In the genomic region with DNA sequence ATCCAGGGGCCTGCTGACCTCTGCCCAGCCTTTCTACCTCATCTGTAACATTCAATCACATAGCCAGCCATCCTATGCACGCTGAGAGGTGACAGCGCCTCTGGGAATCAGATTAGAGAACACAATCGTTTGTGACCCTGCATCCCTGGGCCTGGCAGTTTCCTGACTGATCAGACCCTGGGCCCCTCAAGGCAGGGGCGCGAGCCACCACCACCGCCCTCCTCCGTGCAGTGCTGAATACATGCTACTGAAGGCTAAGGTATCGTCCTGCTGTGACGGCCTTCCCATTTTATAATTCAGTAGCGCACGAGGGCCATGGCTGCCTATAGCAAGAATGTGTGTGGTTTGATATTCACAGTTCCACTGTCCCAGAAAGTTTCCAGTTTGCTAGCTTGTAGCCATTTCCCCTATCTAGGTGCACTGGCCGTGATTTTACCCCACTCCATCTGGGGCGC, we compare ENCODE assay signal across 8 cellular contexts. TPM values are rescaled to one million over a fixed set of nuclear protein-coding genes. Genes with fewer than 3 reads are reported as not detected.
DNase-seq lines count a peak whose midpoint lies in the region; ATAC-seq and TF ChIP-seq lines count a peak whose summit lies in the region.

No MANE protein-coding gene starts in this region.

- H3K9me2 ChIP-seq in Karpas-422 (replicated peaks; ENCODE audit: insufficient read depth, low read length) = no peaks in the 10 kb centered on the region

- peaks cover 49% of the 10 kb centered on the region for H3K79me2 ChIP-seq in Karpas-422 (ENCODE audit: low read length)

- H3K36me3 ChIP-seq in Karpas-422 (ENCODE audit: insufficient read depth, low read length) (peaks cover 7% of the 10 kb centered on the region; the same call in 1 of the 2 replicates), mucosa of descending colon (ENCODE audit: low read depth) (no peaks in the 10 kb centered on the region)

- H3K27me3 ChIP-seq in Karpas-422 (ENCODE audit: low read length) = 0 out of 2 replicates have a peak, but pooled peaks cover 3% of the 10 kb centered on the region

- H4K20me1 ChIP-seq in Karpas-422 (ENCODE audit: insufficient read depth, low read depth, low read length) = no peaks in the 10 kb centered on the region

- TF ChIP-seq CTCF in choroid plexus epithelial cell (conservative IDR thresholded peaks at IDR 0.05; ENCODE audit: low read depth, low read length) (no peak), mucosa of descending colon (IDR thresholded peaks at IDR 0.05) (no peak)

- H3K4me1 ChIP-seq in Karpas-422 (ENCODE audit: low read length) (peaks cover 23% of the 10 kb centered on the region), mucosa of descending colon (ENCODE audit: low read depth) (peaks cover 15% of the 10 kb centered on the region)

- no peak for ATAC-seq in mucosa of descending colon
- ATAC-seq in HG03457 (IDR thresholded peaks at IDR 0.05; ENCODE audit: unreplicated experiment) = no peak
- no peak for ATAC-seq in GM19397 (IDR thresholded peaks at IDR 0.05; ENCODE audit: unreplicated experiment)
- ATAC-seq in HG03520 (IDR thresholded peaks at IDR 0.05; ENCODE audit: unreplicated experiment) = no peak

- intact Hi-C loops in mucosa of descending colon (cut with DNase I, micrococcal nuclease) = no loop called here

- peak overlapping the region; percentile 94 for H3K9ac ChIP-seq in Karpas-422 (ENCODE audit: low read length)

- H2AFZ ChIP-seq in Karpas-422 (ENCODE audit: low read length) = peak overlapping the region; percentile 7; the same call in 1 of the 2 replicates

- H3K9me3 ChIP-seq in Karpas-422 (ENCODE audit: low read length) (no peaks in the 10 kb centered on the region), mucosa of descending colon (no peaks in the 10 kb centered on the region)

- H3K4me3 ChIP-seq in Karpas-422 (ENCODE audit: low read length) = peak overlapping the region; percentile 87
- peak overlapping the region; percentile 77 for H3K4me3 ChIP-seq in choroid plexus epithelial cell (ENCODE audit: low read depth, low read length)
- peak overlapping the region; percentile 90 for H3K4me3 ChIP-seq in mucosa of descending colon

- no peak overlapping the region for H3K27ac ChIP-seq in Karpas-422 (ENCODE audit: low read length)

- peak; percentile 39 for DNase-seq in COR-L47 (lab: John Stamatoyannopoulos, UW)
- DNase-seq in Karpas-422 = no peak
- no peak for DNase-seq in choroid plexus epithelial cell (ENCODE audit: low read depth)
- peak in 2 of 3 donors; percentile 9 to 53 for DNase-seq in mucosa of descending colon
- DNase-seq in middle frontal gyrus (ENCODE audit: extremely low spot score, low spot score) = no peak

- peak overlapping the region; percentile 89 for H3K4me2 ChIP-seq in Karpas-422 (ENCODE audit: low read depth, low read length, poor library complexity, severe bottlenecking)

RNA-seq across cellular contexts. Expression of a gene that starts 1.2 kb away (rescaled TPM):
- total RNA-seq in Karpas-422 (2014; rRNA removed; shearing (Covaris generic); ENCODE audit: low replicate concordance) = 62.7 and 66.7 TPM in 2 replicates
- total RNA-seq in mucosa of descending colon = 10 to 100 TPM; 17.2 to 23.3 (median 17.8) TPM

Comparison
In these comparisons a context has a peak if more than half of its experiments do, and no peak if none do; other contexts are left out.
1. DNase-seq: peak in COR-L47 (single experiment) and mucosa of descending colon (2 of 3); none in Karpas-422 (single experiment), choroid plexus epithelial cell (single experiment) and middle frontal gyrus (single experiment).
2. Peak in every context shown above with its lines, with median percentiles within 50 percentile points of each other: H3K4me3 ChIP-seq.